In genomic region chr7:27161214-27161720, GRCh38 we compare ENCODE assay signal across 8 cellular contexts. TPM values are rescaled to one million over a fixed set of nuclear protein-coding genes. Genes with fewer than 3 reads are reported as not detected.
A peak's percentile ranks its signal among the peaks of the same experiment; 100 is the strongest.
DNase-seq lines count a peak whose midpoint lies in the region; ATAC-seq and TF ChIP-seq lines count a peak whose summit lies in the region.

No MANE protein-coding gene starts in this region.

- H3K4me1 Mint-ChIP-seq in activated T-cell treated with anti-CD3 and anti-CD28 coated beads, Interleukin-2, amount 50 U/mL, for 4 hours (ENCODE audit: low read depth): peaks cover 23% of the 10 kb centered on the region
- H3K4me1 Mint-ChIP-seq in stimulated activated naive B cell treated with anti-CD40 and anti-IgM and Interleukin-4, amounts not matched to agents 10 μg/mL and 1 μg/mL and 100 μg/mL, for 72 hours: peaks cover 26 to 56% of the 10 kb centered on the region in 2 donors

- no peak for ATAC-seq in activated T-cell treated with anti-CD3 and anti-CD28 coated beads, Interleukin-2, amount 50 U/mL, for 4 hours
- peak in 1 of 2 donors; percentile 6 for ATAC-seq in stimulated activated naive B cell treated with anti-CD40 and anti-IgM and Interleukin-4, amounts not matched to agents 10 μg/mL and 1 μg/mL and 100 μg/mL, for 72 hours (replicated peaks)
- ATAC-seq in GM21619 (IDR thresholded peaks at IDR 0.05; ENCODE audit: unreplicated experiment): no peak
- no peak for ATAC-seq in GM19351 (IDR thresholded peaks at IDR 0.05; ENCODE audit: unreplicated experiment)

- H3K27me3 Mint-ChIP-seq in activated T-cell treated with anti-CD3 and anti-CD28 coated beads, Interleukin-2, amount 50 U/mL, for 4 hours (ENCODE audit: low read depth): peaks cover 77% of the 10 kb centered on the region
- H3K27me3 Mint-ChIP-seq in stimulated activated naive B cell treated with anti-CD40 and anti-IgM and Interleukin-4, amounts not matched to agents 10 μg/mL and 1 μg/mL and 100 μg/mL, for 72 hours: peaks cover 61 to 84% of the 10 kb centered on the region in 2 donors

- peaks cover 0 to 50% of the 10 kb centered on the region in 2 donors for H3K4me1 ChIP-seq in right atrium auricular region

- TF ChIP-seq CTCF in VCaP (conservative IDR thresholded peaks at IDR 0.05) (no peak; the same call in none of the 2 replicates), right atrium auricular region (IDR thresholded peaks at IDR 0.05) (peak; percentile 2 to 24)

- no peak for DNase-seq in activated T-cell treated with anti-CD3 and anti-CD28 coated beads, Interleukin-2, amount 50 U/mL, for 4 hours
- DNase-seq in activated T-cell treated with anti-CD3 and anti-CD28 coated beads, Interleukin-2, amount 50 U/mL, for 48 hours: no peak
- no peak for DNase-seq in right atrium auricular region (ENCODE audit: low spot score)
- no peak for DNase-seq in stimulated activated naive B cell treated with anti-CD40 and anti-IgM and Interleukin-4, amounts not matched to agents 10 μg/mL and 1 μg/mL and 100 μg/mL, for 72 hours
- no peak for DNase-seq in ecto neural progenitor cell (ENCODE audit: low spot score)

- no peaks in the 10 kb centered on the region for H3K9me3 Mint-ChIP-seq in activated T-cell treated with anti-CD3 and anti-CD28 coated beads, Interleukin-2, amount 50 U/mL, for 4 hours
- H3K9me3 Mint-ChIP-seq in stimulated activated naive B cell treated with anti-CD40 and anti-IgM and Interleukin-4, amounts not matched to agents 10 μg/mL and 1 μg/mL and 100 μg/mL, for 72 hours: peaks cover 0 to 2% of the 10 kb centered on the region in 2 donors

- peak overlapping the region; percentile 72 for H3K27ac Mint-ChIP-seq in stimulated activated naive B cell treated with anti-CD40 and anti-IgM and Interleukin-4, amounts not matched to agents 10 μg/mL and 1 μg/mL and 100 μg/mL, for 72 hours

- peak overlapping the region; percentile 73 for H3K4me3 Mint-ChIP-seq in activated T-cell treated with anti-CD3 and anti-CD28 coated beads, Interleukin-2, amount 50 U/mL, for 4 hours
- H3K4me3 Mint-ChIP-seq in stimulated activated naive B cell treated with anti-CD40 and anti-IgM and Interleukin-4, amounts not matched to agents 10 μg/mL and 1 μg/mL and 100 μg/mL, for 72 hours: peak overlapping the region; percentile 82 to 87

- no peaks in the 10 kb centered on the region for H3K36me3 ChIP-seq in right atrium auricular region

- H3K27ac ChIP-seq in VCaP (peak overlapping the region; percentile 99), right atrium auricular region (no peak overlapping the region)

- H3K4me3 ChIP-seq in right atrium auricular region: peak overlapping the region; percentile 38 to 60

- H3K27me3 ChIP-seq in right atrium auricular region: peaks cover 56 to 82% of the 10 kb centered on the region in 2 donors

- no peaks in the 10 kb centered on the region for H3K36me3 Mint-ChIP-seq in activated T-cell treated with anti-CD3 and anti-CD28 coated beads, Interleukin-2, amount 50 U/mL, for 4 hours (ENCODE audit: insufficient read depth)
- H3K36me3 Mint-ChIP-seq in stimulated activated naive B cell treated with anti-CD40 and anti-IgM and Interleukin-4, amounts not matched to agents 10 μg/mL and 1 μg/mL and 100 μg/mL, for 72 hours: peaks cover 2 to 8% of the 10 kb centered on the region in 2 donors

- H3K9me3 ChIP-seq in right atrium auricular region: no peaks in the 10 kb centered on the region

RNA-seq across cellular contexts. Expression of gene HOXA9, which starts 4.1 kb away (rescaled TPM):
- under 1 TPM in 2 of 3 donors, not detected in 1; 0.28 to 0.76 TPM for total RNA-seq in activated T-cell treated with anti-CD3 and anti-CD28 coated beads, Interleukin-2, amount 50 U/mL, for 4 hours
- total RNA-seq in right atrium auricular region: not detected

RNA-seq across cellular contexts. Expression of gene HOXA7, which starts 4.8 kb away (rescaled TPM):
- total RNA-seq in activated T-cell treated with anti-CD3 and anti-CD28 coated beads, Interleukin-2, amount 50 U/mL, for 4 hours: not detected
- not detected for total RNA-seq in right atrium auricular region

RNA-seq across cellular contexts. Expression of gene HOXA3, which starts 8.9 kb away (rescaled TPM):
- not detected for total RNA-seq in activated T-cell treated with anti-CD3 and anti-CD28 coated beads, Interleukin-2, amount 50 U/mL, for 4 hours
- under 1 TPM; 0.28 to 0.30 TPM for total RNA-seq in right atrium auricular region

RNA-seq across cellular contexts. Expression of gene HOXA10, which starts 12.9 kb away (rescaled TPM):
- under 1 TPM; 0.08 to 0.14 (median 0.10) TPM for total RNA-seq in activated T-cell treated with anti-CD3 and anti-CD28 coated beads, Interleukin-2, amount 50 U/mL, for 4 hours
- not detected for total RNA-seq in right atrium auricular region

RNA-seq across cellular contexts. Expression of gene HOXA6, which starts 13.7 kb away (rescaled TPM):
- total RNA-seq in activated T-cell treated with anti-CD3 and anti-CD28 coated beads, Interleukin-2, amount 50 U/mL, for 4 hours: not detected
- not detected for total RNA-seq in right atrium auricular region
